ENCODE assay signal across 9 cellular contexts in genomic region chr19:49335071-49335783, GRCh38. TPM values are rescaled to one million over a fixed set of nuclear protein-coding genes. Genes with fewer than 3 reads are reported as not detected.
A peak's percentile ranks its signal among the peaks of the same experiment; 100 is the strongest.
DNase-seq lines count a peak whose midpoint lies in the region; ATAC-seq and TF ChIP-seq lines count a peak whose summit lies in the region.
"Had no signal": no experiment of that assay in that cellular context is flagged by ENCODE, and none has a peak within 500 bp of the region (broad histone marks: within the 10 kb centered on the region; RNA-seq: fewer than 3 reads in every experiment).

TSS of gene CD37 (plus strand) at chr19:49335406. CDS start at chr19:49335541, 135 bp downstream.

- H3K36me3 ChIP-seq in GM06990 (ENCODE audit: control insufficient read depth, insufficient read depth, low read length): peaks cover 14% of the 10 kb centered on the region
- H3K36me3 ChIP-seq in urinary bladder (ENCODE audit: insufficient read depth): no peaks in the 10 kb centered on the region

- WGBS in urinary bladder: 68% methylated on average over 13 of the region's 13 CpGs

- no peak within 1 kb of the TSS for H3K27ac ChIP-seq in urinary bladder (ENCODE audit: low read depth)

- peaks cover 0 to 11% (median 4%) of the 10 kb centered on the region in 7 donors for H3K9me3 Mint-ChIP-seq in naive B cell

- peak within 1 kb of the TSS; percentile 89 to 100 (median 100) for H3K4me3 Mint-ChIP-seq in naive B cell

- peaks cover 70 to 89% (median 78%) of the 10 kb centered on the region in 3 donors for H3K4me1 Mint-ChIP-seq in naive B cell

- peak within 1 kb of the TSS; percentile 98 to 100 (median 99) for H3K27ac Mint-ChIP-seq in naive B cell

- H3K27me3 ChIP-seq in GM06990 (replicated peaks; ENCODE audit: control insufficient read depth, insufficient read depth, low read length): no peaks in the 10 kb centered on the region

- H3K27me3 Mint-ChIP-seq in naive B cell: no peaks in the 10 kb centered on the region

- TF ChIP-seq CTCF in GM06990 (IDR thresholded peaks at IDR 0.05; ENCODE audit: insufficient read depth, low read length, poor library complexity, severe bottlenecking): no peak

- peaks cover 21 to 49% of the 10 kb centered on the region in 2 donors for H3K36me3 Mint-ChIP-seq in naive B cell

- peak within 1 kb of the TSS; percentile 91 for H3K4me3 ChIP-seq in GM06990 (replicated peaks; ENCODE audit: low read depth, low read length)
- H3K4me3 ChIP-seq in urinary bladder (ENCODE audit: low read depth, low read length): peak within 1 kb of the TSS; percentile 27

- ATAC-seq in naive B cell (ENCODE audit: low read depth in 2 of 2) (peak; percentile 41 to 44), GM19452 (IDR thresholded peaks at IDR 0.05; ENCODE audit: unreplicated experiment) (no peak)

- peak; percentile 71 for DNase-seq in GM06990 (ENCODE audit: extremely low read depth, insufficient read length)
- peak; percentile 60 for DNase-seq in activated gamma-delta T cell treated with Interleukin-2 at 50 U/mL for 16 hours
- peak; percentile 84 for DNase-seq in naive B cell
- no peak for DNase-seq in SK-N-DZ (ENCODE audit: low spot score)
- DNase-seq in DMS 273 (lab: John Stamatoyannopoulos, UW; ENCODE audit: unreplicated experiment): no peak

- no peaks in the 10 kb centered on the region for H3K4me1 ChIP-seq in urinary bladder (ENCODE audit: insufficient read depth)

TF ChIP-seq in PFSK-1, 5 proteins besides CTCF, POLR2A, EP300 and RAD21:
- TF ChIP-seq POLR2AphosphoS5 (IDR thresholded peaks at IDR 0.05; ENCODE audit: low read depth, low read length) (0 out of 2 replicates have a peak, but pooled peaks have one; percentile 26), FOXP2 (optimal IDR thresholded peaks at IDR 0.05; ENCODE audit: borderline replicate concordance, extremely low read depth, extremely low read length, insufficient read depth) (no peak)

RNA-seq across cellular contexts. Expression of gene CD37, which starts in this region (rescaled TPM):
- 11.6 TPM for polyA plus RNA-seq in PFSK-1 (2012; ENCODE audit: insufficient read length, low read depth)
- polyA plus RNA-seq in naive B cell (ENCODE audit: low read depth in 6 of 6): 1,000 to 10,000 TPM in 1 of 6 donors, 100 to 1,000 TPM in 5; 672 to 1,032 (median 882) TPM
- 6.5 TPM for total RNA-seq in urinary bladder
- 12.4 TPM for polyA plus RNA-seq in urinary bladder
- not detected in 2 replicates for polyA plus RNA-seq in SK-N-DZ (2014; cell fraction: cytosol; rRNA removed)
- not detected in 2 replicates for polyA plus RNA-seq in SK-N-DZ (2014; cell fraction: nucleus; rRNA removed)
- total RNA-seq: renal cortical epithelial cell had no signal

Comparison
In these comparisons a context has a peak if more than half of its experiments do, and no peak if none do; other contexts are left out.
1. RNA of gene CD37 (polyA plus RNA-seq): 672 to 1,032 TPM in naive B cell; 12.4 TPM in urinary bladder (single experiment); every median in the first group is over 10 times any median in the second.
2. DNase-seq: peak in GM06990 (single experiment), activated gamma-delta T cell treated with Interleukin-2 at 50 U/mL for 16 hours (single experiment) and naive B cell (single experiment); none in SK-N-DZ (single experiment) and DMS 273 (single experiment).